Comparison of ENCODE assay signal across 5 cellular contexts in the genomic region with DNA sequence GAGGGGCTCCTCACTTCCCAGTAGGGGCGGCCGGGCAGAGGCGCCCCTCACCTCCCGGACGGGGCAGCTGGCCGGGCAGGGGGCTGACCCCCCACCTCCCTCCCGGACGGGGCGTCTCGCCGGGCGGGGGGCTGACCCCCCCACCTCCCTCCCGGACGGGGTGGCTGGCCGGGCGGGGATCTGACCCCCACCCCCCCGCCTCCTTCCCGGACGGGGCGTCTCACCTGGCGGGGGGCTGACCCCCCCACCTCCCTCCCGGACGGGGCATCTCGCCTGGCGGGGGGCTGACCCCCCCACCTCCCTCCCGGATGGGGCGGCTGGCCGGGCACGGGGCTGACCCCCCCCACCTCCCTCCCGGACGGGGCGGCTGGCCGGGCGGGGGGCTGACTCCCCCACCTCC. TPM values are rescaled to one million over a fixed set of nuclear protein-coding genes. Genes with fewer than 3 reads are reported as not detected.
"Had no signal": no experiment of that assay in that cellular context is flagged by ENCODE, and none has a peak within 500 bp of the region (broad histone marks: within the 10 kb centered on the region; RNA-seq: fewer than 3 reads in every experiment).

No MANE protein-coding gene starts in this region.

RNA-seq across cellular contexts. Expression of gene NYAP1, which starts 39.5 kb away (rescaled TPM):
- total RNA-seq: myocyte had no signal

RNA-seq across cellular contexts. Expression of gene SAP25, which starts 50.5 kb away (rescaled TPM):
- total RNA-seq: hepatocyte, kidney epithelial cell, lung microvascular endothelial cell had no signal

RNA-seq across cellular contexts. Expression of gene SPACDR, which starts 59.1 kb away (rescaled TPM):
- total RNA-seq: kidney epithelial cell, left lobe of liver had no signal
